Comparison of ENCODE assay signal across 35 cellular contexts in the genomic region with DNA sequence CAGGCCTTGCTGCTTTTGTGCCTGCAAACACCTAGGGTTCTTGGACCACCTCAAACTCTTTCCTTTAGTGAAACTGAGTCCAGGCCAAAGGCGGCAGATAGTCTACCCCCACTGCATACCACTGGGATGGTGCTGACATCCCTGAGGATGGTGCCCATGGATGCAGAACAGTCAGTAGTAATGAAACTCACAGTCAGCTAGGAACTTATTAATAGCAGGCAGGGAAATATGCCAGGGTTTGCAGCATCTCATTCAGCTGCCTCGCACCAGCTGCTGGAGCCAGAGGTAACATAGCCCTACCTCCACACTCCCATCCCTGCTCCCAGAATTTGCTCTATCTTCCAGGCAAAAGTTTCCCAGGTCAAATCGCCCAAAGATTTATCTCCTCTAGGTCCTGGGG.
"Had no signal": no experiment of that assay in that cellular context is flagged by ENCODE, and none has a peak within 500 bp of the region (broad histone marks: within the 10 kb centered on the region; RNA-seq: fewer than 3 reads in every experiment).

No MANE protein-coding gene starts in this region.

- H3K9me3 ChIP-seq: MG63, Peyer's patch had no signal

- ATAC-seq: activated CD8-positive, alpha-beta memory T cell treated with anti-CD3 and anti-CD28 coated beads, Interleukin-2, amount 10 ng/mL, durations not matched to agents 7 days and 5 days; activated T-cell treated with anti-CD3 and anti-CD28 coated beads, Interleukin-2, amount 50 U/mL, for 72 hours; activated T-helper 17 cell treated with anti-CD3 and anti-CD28 coated beads, Interleukin-2, amount 50 U/mL, for 72 hours; PC-3 had no signal

- H3K36me3 ChIP-seq: brain microvascular endothelial cell, cardiac muscle cell, MG63, Peyer's patch, WERI-Rb-1 had no signal

- DNase-seq: activated CD4-positive, alpha-beta memory T cell treated with anti-CD3 and anti-CD28 coated beads, Interleukin-2, amount 10 ng/mL, durations not matched to agents 7 days and 5 days; activated CD4-positive, alpha-beta T cell treated with anti-CD3 and anti-CD28 coated beads for 1 hour; activated CD4-positive, alpha-beta T cell treated with anti-CD3 and anti-CD28 coated beads for 48 hours; activated CD4-positive, CD25-positive, alpha-beta regulatory T cell; activated CD8-positive, alpha-beta memory T cell treated with anti-CD3 and anti-CD28 coated beads for 24 hours; activated CD8-positive, alpha-beta memory T cell treated with anti-CD3 and anti-CD28 coated beads, Interleukin-2, amount 10 ng/mL, durations not matched to agents 7 days and 5 days; activated effector memory CD4-positive, alpha-beta T cell treated with anti-CD3 and anti-CD28 coated beads, Interleukin-2, amount 50 U/mL, for 16 hours; activated naive CD4-positive, alpha-beta T cell; activated naive CD4-positive, alpha-beta T cell treated with anti-CD3 and anti-CD28 coated beads, Interleukin-2, amount 50 U/mL, for 16 hours; activated naive CD8-positive, alpha-beta T cell treated with anti-CD3 and anti-CD28 coated beads for 36 hours; activated T-cell treated with anti-CD3 and anti-CD28 coated beads, Interleukin-2, amount 50 U/mL, for 1 hour; activated T-cell treated with anti-CD3 and anti-CD28 coated beads, Interleukin-2, amount 50 U/mL, for 72 hours; amniotic stem cell; aorta; brain microvascular endothelial cell; Kasumi-1; KG1; MG63; MV-4-11; NCI-H1092; NCI-H1436 treated with DMSO at 0.1 percent for 48 hours; NCI-H187 treated with DMSO at 0.1 percent for 48 hours; NCI-H2081; NCI-H345; NCI-H524 treated with DMSO at 0.1 percent for 48 hours; PC-3; Peyer's patch; RPMI8226; SW 1271; T-helper 1 cell; T-helper 2 cell; T-helper 9 cell; WERI-Rb-1 had no signal

- H3K27ac ChIP-seq: brain microvascular endothelial cell, cardiac muscle cell, Peyer's patch, WERI-Rb-1 had no signal

- H3K4me3 ChIP-seq: cardiac muscle cell, MG63, Peyer's patch had no signal

- H3K27me3 ChIP-seq: cardiac muscle cell, MG63, Peyer's patch had no signal

- H3K4me1 ChIP-seq: Peyer's patch had no signal
